1 cellular context compared by ENCODE assay signal in genomic region chr16:82152641-82153094, GRCh38.
TF ChIP-seq lines count a peak whose summit lies in the region.

No MANE protein-coding gene starts in this region.

TF ChIP-seq in HEK293, 187 proteins besides CTCF, POLR2A, EP300 and RAD21 (continued from another document):
- TF ChIP-seq ZNF174 (tag by site-specific recombination; IDR thresholded peaks at IDR 0.05) (no peak), ZNF37A (tag by site-specific recombination; IDR thresholded peaks at IDR 0.05) (no peak), ZNF26 (tag by site-specific recombination; IDR thresholded peaks at IDR 0.05) (no peak), ZNF654 (tag by site-specific recombination; IDR thresholded peaks at IDR 0.05; ENCODE audit: low read depth) (no peak), ZNF302 (tag by site-specific recombination; IDR thresholded peaks at IDR 0.05; ENCODE audit: low read depth) (no peak), HOXA7 (CRISPR knock-in tag; IDR thresholded peaks at IDR 0.05; ENCODE audit: borderline replicate concordance) (no peak), ZSCAN18 (tag by site-specific recombination; IDR thresholded peaks at IDR 0.05) (no peak), ZNF488 (tag by site-specific recombination; IDR thresholded peaks at IDR 0.05) (peak; percentile 86), ZBTB8A (tag by site-specific recombination; IDR thresholded peaks at IDR 0.05) (peak; percentile 49; the same call in 1 of the 2 replicates), ZNF404 (tag by site-specific recombination; IDR thresholded peaks at IDR 0.05) (no peak), ZNF416 (tag by site-specific recombination; IDR thresholded peaks at IDR 0.05) (no peak), ZNF776 (tag by site-specific recombination; IDR thresholded peaks at IDR 0.05; ENCODE audit: borderline replicate concordance) (no peak), KLF16 (tag by site-specific recombination; IDR thresholded peaks at IDR 0.05) (no peak), ZNF629 (tag by site-specific recombination; IDR thresholded peaks at IDR 0.05) (peak; percentile 67; the same call in 1 of the 2 replicates), ZNF146 (tag by site-specific recombination; IDR thresholded peaks at IDR 0.05) (no peak), ZNF133 (tag by site-specific recombination; IDR thresholded peaks at IDR 0.05) (no peak), ZFP3 (tag by site-specific recombination; IDR thresholded peaks at IDR 0.05; ENCODE audit: low read depth) (0 out of 2 replicates have a peak, but pooled peaks have one; percentile 6), ZNF518A (tag by site-specific recombination; conservative IDR thresholded peaks at IDR 0.05; ENCODE audit: low read depth) (no peak), ZBTB26 (tag by site-specific recombination; optimal IDR thresholded peaks at IDR 0.05) (no peak), INSM2 (tag by site-specific recombination; IDR thresholded peaks at IDR 0.05) (no peak), ZNF214 (tag by site-specific recombination; IDR thresholded peaks at IDR 0.05; ENCODE audit: borderline replicate concordance) (no peak), TCF7L2 (IDR thresholded peaks at IDR 0.05; ENCODE audit: borderline replicate concordance, low read depth, low read length) (peak; percentile 88; the same call in 1 of the 2 replicates), PATZ1 (tag by site-specific recombination; IDR thresholded peaks at IDR 0.05) (no peak), ZNF292 (tag by site-specific recombination; IDR thresholded peaks at IDR 0.05; ENCODE audit: borderline replicate concordance, low read depth) (no peak), ZNF335 (tag by site-specific recombination; conservative IDR thresholded peaks at IDR 0.05) (peak; percentile 48), SP2 (tag by site-specific recombination; IDR thresholded peaks at IDR 0.05) (no peak), ZNF571 (tag by site-specific recombination; IDR thresholded peaks at IDR 0.05) (no peak), ZNF354C (tag by site-specific recombination; IDR thresholded peaks at IDR 0.05; ENCODE audit: borderline replicate concordance, low read depth) (no peak), GLI2 (tag by site-specific recombination; IDR thresholded peaks at IDR 0.05; ENCODE audit: borderline replicate concordance, low read depth) (peak; percentile 82), ZSCAN16 (tag by site-specific recombination; IDR thresholded peaks at IDR 0.05) (no peak), ZNF704 (tag by site-specific recombination; IDR thresholded peaks at IDR 0.05) (no peak)
